Comparison of ENCODE assay signal across 23 cellular contexts in the genomic region with DNA sequence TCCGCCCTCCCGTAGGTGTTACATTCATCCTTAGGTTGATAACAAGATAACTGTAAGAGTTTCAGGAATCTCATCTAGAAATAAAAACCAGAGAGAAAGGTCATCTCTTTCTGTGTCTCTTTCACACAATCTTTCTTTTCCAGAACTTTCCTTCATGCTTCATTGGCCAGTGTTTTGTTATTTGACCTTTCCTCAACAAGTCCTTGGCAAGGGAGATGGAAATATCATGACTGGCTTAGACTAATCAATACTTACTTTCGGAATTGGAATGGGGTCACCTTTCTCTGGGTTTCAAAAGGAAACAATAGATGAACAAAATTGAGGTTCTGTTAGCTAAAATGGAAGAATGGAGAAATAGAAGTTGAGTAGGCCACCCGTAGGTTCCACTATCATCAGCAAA.
"Had no signal": no experiment of that assay in that cellular context is flagged by ENCODE, and none has a peak within 500 bp of the region (broad histone marks: within the 10 kb centered on the region; RNA-seq: fewer than 3 reads in every experiment).

No MANE protein-coding gene starts in this region.

- H3K36me3 ChIP-seq: esophagus muscularis mucosa, gastroesophageal sphincter, heart right ventricle, left ventricle myocardium inferior, lower lobe of right lung had no signal

- H3K4me3 ChIP-seq: coronary artery, dorsolateral prefrontal cortex, esophagus muscularis mucosa, gastroesophageal sphincter, heart right ventricle, left ventricle myocardium inferior, lower lobe of right lung, mucosa of descending colon had no signal

- H3K4me1 ChIP-seq: esophagus muscularis mucosa, foreskin keratinocyte, gastroesophageal sphincter had no signal

- ATAC-seq: foreskin keratinocyte, gastroesophageal sphincter, lower lobe of right lung, mucosa of descending colon had no signal

- H3K27me3 ChIP-seq: dorsolateral prefrontal cortex, esophagus muscularis mucosa, foreskin keratinocyte, gastroesophageal sphincter, heart right ventricle had no signal

- FAIRE-seq: colon, endothelial cell of umbilical vein, frontal cortex, islet of Langerhans, keratinocyte had no signal

- H3K9me3 ChIP-seq: esophagus muscularis mucosa, gastroesophageal sphincter, heart right ventricle, left ventricle myocardium inferior, lower lobe of right lung, mucosa of descending colon had no signal

- DNase-seq: dermis blood vessel endothelial cell; dorsolateral prefrontal cortex; effector CD4-positive, alpha-beta T cell; effector memory CD4-positive, alpha-beta T cell; foreskin keratinocyte; glutamatergic neuron; head of caudate nucleus; heart right ventricle; hippocampal formation; left cardiac atrium; left ventricle myocardium inferior; lower lobe of right lung; mesenchymal stem cell; mucosa of descending colon; naive B cell had no signal

- H3K27ac ChIP-seq: coronary artery, dorsolateral prefrontal cortex, esophagus muscularis mucosa, foreskin keratinocyte, gastroesophageal sphincter, left ventricle myocardium inferior, lower lobe of right lung had no signal
